ENCODE assay signal across 1 cellular context in the genomic region with DNA sequence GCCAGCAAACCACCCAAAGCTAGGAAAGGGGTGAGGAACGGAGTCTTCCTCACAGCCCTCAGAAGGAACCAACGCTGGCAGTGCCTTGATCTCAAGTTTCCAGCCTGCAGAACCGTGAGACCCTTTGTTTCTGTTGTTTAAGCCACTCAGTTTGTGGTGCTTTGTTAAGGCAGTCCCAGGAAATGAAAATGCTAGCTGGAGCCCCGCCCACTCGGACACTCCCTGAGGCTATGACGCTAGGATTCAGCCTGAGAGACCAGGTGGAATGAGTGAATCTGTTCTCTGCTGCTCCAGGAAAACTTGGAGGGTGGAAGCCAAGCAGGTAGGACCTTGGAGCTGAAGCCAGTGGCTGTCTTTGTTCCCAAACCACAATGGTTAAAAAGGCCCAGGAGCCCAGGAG.
TF ChIP-seq lines count a peak whose summit lies in the region.

No MANE protein-coding gene starts in this region.

TF ChIP-seq in GM23338, 12 proteins besides CTCF, POLR2A, EP300 and RAD21:
- TF ChIP-seq EZH2phosphoT487 (IDR thresholded peaks at IDR 0.05; ENCODE audit: unreplicated experiment) (no peak), EZH2 (IDR thresholded peaks at IDR 0.05; ENCODE audit: low read depth, unreplicated experiment) (no peak), ZNF331 (CRISPR knock-in tag; IDR thresholded peaks at IDR 0.05; ENCODE audit: low read depth) (no peak), JUNB (IDR thresholded peaks at IDR 0.05; ENCODE audit: unreplicated experiment) (no peak), CREB1 (CRISPR knock-in tag; IDR thresholded peaks at IDR 0.05; ENCODE audit: low read depth) (no peak), POLR2AphosphoS5 (IDR thresholded peaks at IDR 0.05; ENCODE audit: low read depth) (no peak), STAT1 (IDR thresholded peaks at IDR 0.05; ENCODE audit: unreplicated experiment) (no peak)
- TF ChIP-seq, protein P1, sequence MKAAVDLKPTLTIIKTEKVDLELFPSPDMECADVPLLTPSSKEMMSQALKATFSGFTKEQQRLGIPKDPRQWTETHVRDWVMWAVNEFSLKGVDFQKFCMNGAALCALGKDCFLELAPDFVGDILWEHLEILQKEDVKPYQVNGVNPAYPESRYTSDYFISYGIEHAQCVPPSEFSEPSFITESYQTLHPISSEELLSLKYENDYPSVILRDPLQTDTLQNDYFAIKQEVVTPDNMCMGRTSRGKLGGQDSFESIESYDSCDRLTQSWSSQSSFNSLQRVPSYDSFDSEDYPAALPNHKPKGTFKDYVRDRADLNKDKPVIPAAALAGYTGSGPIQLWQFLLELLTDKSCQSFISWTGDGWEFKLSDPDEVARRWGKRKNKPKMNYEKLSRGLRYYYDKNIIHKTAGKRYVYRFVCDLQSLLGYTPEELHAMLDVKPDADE (IDR thresholded peaks at IDR 0.05) = no peak
- TF ChIP-seq, protein P2, sequence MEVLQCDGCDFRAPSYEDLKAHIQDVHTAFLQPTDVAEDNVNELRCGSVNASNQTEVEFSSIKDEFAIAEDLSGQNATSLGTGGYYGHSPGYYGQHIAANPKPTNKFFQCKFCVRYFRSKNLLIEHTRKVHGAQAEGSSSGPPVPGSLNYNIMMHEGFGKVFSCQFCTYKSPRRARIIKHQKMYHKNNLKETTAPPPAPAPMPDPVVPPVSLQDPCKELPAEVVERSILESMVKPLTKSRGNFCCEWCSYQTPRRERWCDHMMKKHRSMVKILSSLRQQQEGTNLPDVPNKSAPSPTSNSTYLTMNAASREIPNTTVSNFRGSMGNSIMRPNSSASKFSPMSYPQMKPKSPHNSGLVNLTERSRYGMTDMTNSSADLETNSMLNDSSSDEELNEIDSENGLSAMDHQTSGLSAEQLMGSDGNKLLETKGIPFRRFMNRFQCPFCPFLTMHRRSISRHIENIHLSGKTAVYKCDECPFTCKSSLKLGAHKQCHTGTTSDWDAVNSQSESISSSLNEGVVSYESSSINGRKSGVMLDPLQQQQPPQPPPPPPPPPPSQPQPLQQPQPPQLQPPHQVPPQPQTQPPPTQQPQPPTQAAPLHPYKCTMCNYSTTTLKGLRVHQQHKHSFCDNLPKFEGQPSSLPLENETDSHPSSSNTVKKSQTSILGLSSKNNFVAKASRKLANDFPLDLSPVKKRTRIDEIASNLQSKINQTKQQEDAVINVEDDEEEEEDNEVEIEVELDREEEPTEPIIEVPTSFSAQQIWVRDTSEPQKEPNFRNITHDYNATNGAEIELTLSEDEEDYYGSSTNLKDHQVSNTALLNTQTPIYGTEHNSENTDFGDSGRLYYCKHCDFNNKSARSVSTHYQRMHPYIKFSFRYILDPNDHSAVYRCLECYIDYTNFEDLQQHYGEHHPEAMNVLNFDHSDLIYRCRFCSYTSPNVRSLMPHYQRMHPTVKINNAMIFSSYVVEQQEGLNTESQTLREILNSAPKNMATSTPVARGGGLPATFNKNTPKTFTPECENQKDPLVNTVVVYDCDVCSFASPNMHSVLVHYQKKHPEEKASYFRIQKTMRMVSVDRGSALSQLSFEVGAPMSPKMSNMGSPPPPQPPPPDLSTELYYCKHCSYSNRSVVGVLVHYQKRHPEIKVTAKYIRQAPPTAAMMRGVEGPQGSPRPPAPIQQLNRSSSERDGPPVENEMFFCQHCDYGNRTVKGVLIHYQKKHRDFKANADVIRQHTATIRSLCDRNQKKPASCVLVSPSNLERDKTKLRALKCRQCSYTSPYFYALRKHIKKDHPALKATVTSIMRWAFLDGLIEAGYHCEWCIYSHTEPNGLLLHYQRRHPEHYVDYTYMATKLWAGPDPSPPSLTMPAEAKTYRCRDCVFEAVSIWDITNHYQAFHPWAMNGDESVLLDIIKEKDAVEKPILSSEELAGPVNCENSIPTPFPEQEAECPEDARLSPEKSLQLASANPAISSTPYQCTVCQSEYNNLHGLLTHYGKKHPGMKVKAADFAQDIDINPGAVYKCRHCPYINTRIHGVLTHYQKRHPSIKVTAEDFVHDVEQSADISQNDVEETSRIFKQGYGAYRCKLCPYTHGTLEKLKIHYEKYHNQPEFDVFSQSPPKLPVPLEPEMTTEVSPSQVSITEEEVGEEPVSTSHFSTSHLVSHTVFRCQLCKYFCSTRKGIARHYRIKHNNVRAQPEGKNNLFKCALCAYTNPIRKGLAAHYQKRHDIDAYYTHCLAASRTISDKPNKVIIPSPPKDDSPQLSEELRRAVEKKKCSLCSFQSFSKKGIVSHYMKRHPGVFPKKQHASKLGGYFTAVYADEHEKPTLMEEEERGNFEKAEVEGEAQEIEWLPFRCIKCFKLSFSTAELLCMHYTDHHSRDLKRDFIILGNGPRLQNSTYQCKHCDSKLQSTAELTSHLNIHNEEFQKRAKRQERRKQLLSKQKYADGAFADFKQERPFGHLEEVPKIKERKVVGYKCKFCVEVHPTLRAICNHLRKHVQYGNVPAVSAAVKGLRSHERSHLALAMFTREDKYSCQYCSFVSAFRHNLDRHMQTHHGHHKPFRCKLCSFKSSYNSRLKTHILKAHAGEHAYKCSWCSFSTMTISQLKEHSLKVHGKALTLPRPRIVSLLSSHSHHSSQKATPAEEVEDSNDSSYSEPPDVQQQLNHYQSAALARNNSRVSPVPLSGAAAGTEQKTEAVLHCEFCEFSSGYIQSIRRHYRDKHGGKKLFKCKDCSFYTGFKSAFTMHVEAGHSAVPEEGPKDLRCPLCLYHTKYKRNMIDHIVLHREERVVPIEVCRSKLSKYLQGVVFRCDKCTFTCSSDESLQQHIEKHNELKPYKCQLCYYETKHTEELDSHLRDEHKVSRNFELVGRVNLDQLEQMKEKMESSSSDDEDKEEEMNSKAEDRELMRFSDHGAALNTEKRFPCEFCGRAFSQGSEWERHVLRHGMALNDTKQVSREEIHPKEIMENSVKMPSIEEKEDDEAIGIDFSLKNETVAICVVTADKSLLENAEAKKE (CRISPR knock-in tag; IDR thresholded peaks at IDR 0.05) = no peak
